In genomic region chr6:27765028-27765427, GRCh38 we compare ENCODE assay signal across 21 cellular contexts.
"Had no signal": no experiment of that assay in that cellular context is flagged by ENCODE, and none has a peak within 500 bp of the region (broad histone marks: within the 10 kb centered on the region; RNA-seq: fewer than 3 reads in every experiment).

No MANE protein-coding gene starts in this region.

- H3K4me2 ChIP-seq: SK-N-SH had no signal

- H3K27me3 ChIP-seq: MG63, SJSA1 had no signal

- H3K4me3 ChIP-seq: MG63, SJSA1 had no signal

- H3K36me3 ChIP-seq: MG63, SJSA1 had no signal

- H3K9ac ChIP-seq: SK-N-SH had no signal

- H3K9me3 ChIP-seq: MG63, SJSA1, SK-N-SH had no signal

- FAIRE-seq: RCC 7860 had no signal

- DNase-seq: Karpas-422, KG1, MG63, NCI-H1092 treated with DMSO at 0.1 percent for 48 hours, NCI-H1436, NCI-H187, NCI-H2029, NCI-H2081 treated with DMSO at 0.1 percent for 48 hours, NCI-H2171, NCI-H226, NCI-H446, NCI-H510A, NCI-H69, NCI-H774, Right ventricle myocardium superior, RPMI8226, SIG-M5, SK-N-SH, SW 1271 had no signal

- H3K4me1 ChIP-seq: SJSA1 had no signal

- H3K27ac ChIP-seq: SJSA1 had no signal
